ENCODE assay signal across 24 cellular contexts in the genomic region with DNA sequence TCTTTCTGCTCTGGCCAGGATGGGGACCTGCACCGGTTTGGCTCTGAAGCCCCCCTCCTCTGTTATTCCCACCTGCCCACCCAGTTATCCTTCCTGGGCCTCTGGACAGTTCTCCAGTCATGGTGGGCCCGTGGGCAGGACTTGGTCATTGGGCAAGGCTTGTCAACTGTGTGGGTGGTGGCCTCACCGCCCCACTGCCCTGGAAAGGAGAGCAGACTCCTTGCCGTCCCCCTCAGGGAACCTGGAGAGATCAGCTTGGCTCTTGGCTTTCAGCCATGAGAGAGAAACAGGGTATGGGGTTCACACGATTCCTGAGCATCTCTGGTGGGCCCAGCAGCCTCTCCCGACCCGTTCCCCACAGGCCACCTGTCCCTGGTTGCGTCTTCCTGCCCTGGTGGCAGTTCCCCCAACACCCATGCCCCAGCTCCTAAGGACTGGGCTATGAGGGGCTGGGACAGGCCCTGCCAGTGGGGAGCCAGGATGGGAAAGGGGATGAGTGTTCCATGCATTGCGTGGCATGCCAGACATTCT.
DNase-seq lines count a peak whose midpoint lies in the region; ATAC-seq, FAIRE-seq and TF ChIP-seq lines count a peak whose summit lies in the region.
"Had no signal": no experiment of that assay in that cellular context is flagged by ENCODE, and none has a peak within 500 bp of the region (broad histone marks: within the 10 kb centered on the region; RNA-seq: fewer than 3 reads in every experiment).

No MANE protein-coding gene starts in this region.

- TF ChIP-seq EP300 in HepG2 (IDR thresholded peaks at IDR 0.05; ENCODE audit: low read depth in 2 of 2, low read length in 2 of 2) (no peak), HepG2 (CRISPR knock-in tag; IDR thresholded peaks at IDR 0.05; ENCODE audit: borderline replicate concordance) (no peak)

- in situ Hi-C loops in HepG2 (cut with HindIII; ENCODE audit: extremely low pct_ligation_motif_present, low pct_unique_long_range_greater_than_20kb), result no loop called here

- H3K27ac Mint-ChIP-seq in endodermal cell, result no peak overlapping the region
- H3K27ac Mint-ChIP-seq: activated B cell treated with CpG ODN at 0.5 μM for 24 hours; CD8-positive, alpha-beta T cell; naive B cell; stimulated activated effector memory CD8-positive, alpha-beta T cell treated with anti-CD3 and anti-CD28 coated beads, Interleukin-12 subunit alpha, Interleukin-12 subunit beta, amount 100 ng/mL, for 72 hours had no signal

- peak in 2 of 3 donors; percentile 22 to 40 for DNase-seq in right lobe of liver
- DNase-seq in HepG2 (ENCODE audit: low spot score), result no peak
- DNase-seq in endodermal cell, result peak; percentile 38
- peak; percentile 64 for DNase-seq in mesenteric fat pad (ENCODE audit: low spot score)
- DNase-seq in upper lobe of right lung, result peak; percentile 36
- DNase-seq in small intestine, result no peak
- no peak for DNase-seq in thyroid gland
- DNase-seq: activated B cell treated with CpG ODN at 0.5 μM for 24 hours; activated CD4-positive, alpha-beta T cell treated with anti-CD3 and anti-CD28 coated beads, Interleukin-2, amount 50 U/mL, for 4 hours; activated CD8-positive, alpha-beta memory T cell treated with anti-CD3 and anti-CD28 coated beads, Interleukin-2, amount 50 U/mL, for 48 hours; activated gamma-delta T cell; amniotic stem cell; CD8-positive, alpha-beta T cell; HCEC 1CT; naive B cell; stimulated activated CD4-positive, alpha-beta T cell treated with anti-CD3 and anti-CD28 coated beads, Interleukin-1b, Interleukin-23, amount 100 ng/mL, for 48 hours; T1000 had no signal

- intact Hi-C loops in right lobe of liver (cut with DNase I) (no loop called here), HepG2 (cut with micrococcal nuclease; ENCODE audit: unreplicated experiment) (no loop called here), upper lobe of right lung (cut with DNase I) (no loop called here), thyroid gland (cut with DNase I) (no loop called here)

- H3K27me3 ChIP-seq in right lobe of liver, result no peaks in the 10 kb centered on the region
- peaks cover 3 to 29% of the 10 kb centered on the region in 2 experiments; a peak in 4 of 5 replicates for H3K27me3 ChIP-seq in HepG2 (ENCODE audit: control insufficient read depth in 1 of 2, insufficient read depth in 2 of 2, low read length in 2 of 2)
- H3K27me3 ChIP-seq in endodermal cell (ENCODE audit: control insufficient read depth, insufficient read depth, low read length, poor library complexity, severe bottlenecking), result no peaks in the 10 kb centered on the region
- no peaks in the 10 kb centered on the region for H3K27me3 ChIP-seq in upper lobe of right lung
- no peaks in the 10 kb centered on the region for H3K27me3 ChIP-seq in small intestine (ENCODE audit: control insufficient read depth in 2 of 2, insufficient read depth in 2 of 2, low read length in 2 of 2)
- no peaks in the 10 kb centered on the region for H3K27me3 ChIP-seq in thyroid gland
- H3K27me3 ChIP-seq: cardiac muscle cell, ovary had no signal

- TF ChIP-seq RAD21 in HepG2 (CRISPR knock-in tag; IDR thresholded peaks at IDR 0.05), result no peak

- no peaks in the 10 kb centered on the region for H3K27me3 Mint-ChIP-seq in endodermal cell (ENCODE audit: insufficient read depth)
- H3K27me3 Mint-ChIP-seq: activated B cell treated with CpG ODN at 0.5 μM for 24 hours had no signal

- no peaks in the 10 kb centered on the region for H3K79me2 ChIP-seq in HepG2 (ENCODE audit: insufficient read depth, low read length)

- H3K36me3 Mint-ChIP-seq in endodermal cell (ENCODE audit: low read depth), result no peaks in the 10 kb centered on the region
- H3K36me3 Mint-ChIP-seq: CD8-positive, alpha-beta T cell; naive B cell; stimulated activated effector memory CD8-positive, alpha-beta T cell treated with anti-CD3 and anti-CD28 coated beads, Interleukin-12 subunit alpha, Interleukin-12 subunit beta, amount 100 ng/mL, for 72 hours had no signal

- H3K36me3 ChIP-seq in right lobe of liver (no peaks in the 10 kb centered on the region), HepG2 (replicated peaks in 1 of 2; ENCODE audit: control insufficient read depth in 1 of 2, insufficient read depth in 2 of 2, low read length in 2 of 2) (no peaks in the 10 kb centered on the region), endodermal cell (ENCODE audit: control insufficient read depth, insufficient read depth, low read length) (no peaks in the 10 kb centered on the region), upper lobe of right lung (no peaks in the 10 kb centered on the region), small intestine (ENCODE audit: control insufficient read depth in 2 of 2, insufficient read depth in 2 of 2, low read length in 2 of 2) (no peaks in the 10 kb centered on the region), thyroid gland (no peaks in the 10 kb centered on the region)
- H3K36me3 ChIP-seq: cardiac muscle cell, ovary had no signal

- no peak for ATAC-seq in right lobe of liver
- ATAC-seq in HepG2, result no peak
- ATAC-seq in upper lobe of right lung, result no peak
- no peak for ATAC-seq in HG02571 (IDR thresholded peaks at IDR 0.05; ENCODE audit: unreplicated experiment)
- ATAC-seq: CD8-positive, alpha-beta T cell; stimulated activated effector memory CD8-positive, alpha-beta T cell treated with anti-CD3 and anti-CD28 coated beads, Interleukin-12 subunit alpha, Interleukin-12 subunit beta, amount 100 ng/mL, for 72 hours had no signal

- TF ChIP-seq CTCF in right lobe of liver (IDR thresholded peaks at IDR 0.05) (no peak), HepG2 (CRISPR knock-in tag; IDR thresholded peaks at IDR 0.05) (no peak), endodermal cell (conservative IDR thresholded peaks at IDR 0.05) (no peak), upper lobe of right lung (IDR thresholded peaks at IDR 0.05) (no peak), thyroid gland (IDR thresholded peaks at IDR 0.05) (no peak)

- no peak overlapping the region for H3K4me2 ChIP-seq in HepG2 (ENCODE audit: low read depth, low read length)
- H3K4me2 ChIP-seq: KMS-11 had no signal

- no peaks in the 10 kb centered on the region for H4K20me1 ChIP-seq in HepG2 (ENCODE audit: insufficient read depth, low read length)

- H3K4me3 ChIP-seq in right lobe of liver (no peak overlapping the region), HepG2 (replicated peaks in 1 of 3; ENCODE audit: insufficient read depth in 1 of 3, low read depth in 2 of 3, low read length in 3 of 3) (no peak overlapping the region), endodermal cell (ENCODE audit: low read length) (no peak overlapping the region), upper lobe of right lung (no peak overlapping the region), small intestine (ENCODE audit: low read depth in 1 of 2, low read length in 2 of 2) (no peak overlapping the region), thyroid gland (replicated peaks in 1 of 3) (no peak overlapping the region)
- H3K4me3 ChIP-seq: cardiac muscle cell, ovary had no signal

- H3K9me3 ChIP-seq in right lobe of liver, result no peaks in the 10 kb centered on the region
- no peaks in the 10 kb centered on the region for H3K9me3 ChIP-seq in HepG2 (ENCODE audit: low read length)
- no peaks in the 10 kb centered on the region for H3K9me3 ChIP-seq in endodermal cell (ENCODE audit: control insufficient read depth, low read length)
- H3K9me3 ChIP-seq in upper lobe of right lung, result no peaks in the 10 kb centered on the region
- no peaks in the 10 kb centered on the region for H3K9me3 ChIP-seq in small intestine (ENCODE audit: control insufficient read depth, low read depth)
- H3K9me3 ChIP-seq in thyroid gland, result no peaks in the 10 kb centered on the region
- H3K9me3 ChIP-seq: ovary had no signal

- WGBS in right lobe of liver (ENCODE audit: insufficient coverage, low coverage, low lambda C conversion rate, missing lambda C conversion rate), result 90% methylated on average over 2 of the region's 9 CpGs
- 57% methylated on average over 2 of the region's 9 CpGs for WGBS in HepG2 (ENCODE audit: low lambda C conversion rate)
- 93% methylated on average over 3 to 9 of the region's 9 CpGs for WGBS in endodermal cell (ENCODE audit: insufficient coverage in 1 of 2, insufficient read length in 1 of 2), 2 experiments
- 87 to 92% (median 87%) methylated on average over 9 of the region's 9 CpGs for WGBS in small intestine, 3 donors
- 86 to 87% methylated on average over 8 to 9 of the region's 9 CpGs for WGBS in thyroid gland, 2 donors

- CTCF ChIA-PET in HepG2 (lab: Yijun Ruan, JAX; ENCODE audit: low intra/inter-chr PET ratio, low total read pairs), result no interaction called here

- H3K4me3 Mint-ChIP-seq in endodermal cell, result no peak overlapping the region
- H3K4me3 Mint-ChIP-seq: activated B cell treated with CpG ODN at 0.5 μM for 24 hours; CD8-positive, alpha-beta T cell; naive B cell; stimulated activated effector memory CD8-positive, alpha-beta T cell treated with anti-CD3 and anti-CD28 coated beads, Interleukin-12 subunit alpha, Interleukin-12 subunit beta, amount 100 ng/mL, for 72 hours had no signal

- TF ChIP-seq POLR2A in right lobe of liver (IDR thresholded peaks at IDR 0.05), result no peak
- no peak for TF ChIP-seq POLR2A in HepG2 (IDR thresholded peaks at IDR 0.05; ENCODE audit: insufficient read depth in 1 of 2, low read depth in 2 of 2, low read length in 2 of 2)
- TF ChIP-seq POLR2A in thyroid gland (IDR thresholded peaks at IDR 0.05), result no peak

- H3K9me3 Mint-ChIP-seq in endodermal cell, result no peaks in the 10 kb centered on the region
- H3K9me3 Mint-ChIP-seq: activated B cell treated with CpG ODN at 0.5 μM for 24 hours; CD8-positive, alpha-beta T cell; naive B cell; stimulated activated effector memory CD8-positive, alpha-beta T cell treated with anti-CD3 and anti-CD28 coated beads, Interleukin-12 subunit alpha, Interleukin-12 subunit beta, amount 100 ng/mL, for 72 hours had no signal

- H3K4me1 Mint-ChIP-seq in endodermal cell, result peaks cover 26% of the 10 kb centered on the region
- H3K4me1 Mint-ChIP-seq: activated B cell treated with CpG ODN at 0.5 μM for 24 hours; stimulated activated effector memory CD8-positive, alpha-beta T cell treated with anti-CD3 and anti-CD28 coated beads, Interleukin-12 subunit alpha, Interleukin-12 subunit beta, amount 100 ng/mL, for 72 hours had no signal

- no TSS peak for BruUV-seq in HepG2 (replicated peaks; lab: Mats Ljungman, UMichigan)

- FAIRE-seq in HepG2 (lab: Jason Lieb, UNC) (no peak), small intestine (lab: Jason Lieb, UNC) (no peak)
- FAIRE-seq: G401.6 had no signal

- H3K9ac ChIP-seq in HepG2 (ENCODE audit: insufficient read depth, low read depth, low read length), result no peak overlapping the region
- H3K9ac ChIP-seq in endodermal cell (ENCODE audit: extremely low read depth, low read length, poor library complexity, severe bottlenecking), result no peak overlapping the region
- H3K9ac ChIP-seq: KMS-11 had no signal

- H3K4me1 ChIP-seq in right lobe of liver, result peaks cover 0 to 2% (median 0%) of the 10 kb centered on the region in 4 donors
- H3K4me1 ChIP-seq in HepG2 (ENCODE audit: insufficient read depth, low read length), result peaks cover 34% of the 10 kb centered on the region
- peaks cover 14% of the 10 kb centered on the region for H3K4me1 ChIP-seq in endodermal cell (ENCODE audit: control insufficient read depth, insufficient read depth, low read length)
- no peaks in the 10 kb centered on the region for H3K4me1 ChIP-seq in upper lobe of right lung
- H3K4me1 ChIP-seq in small intestine (ENCODE audit: control insufficient read depth in 2 of 2, insufficient read depth in 1 of 2, low read depth in 1 of 2, low read length in 1 of 2), result no peaks in the 10 kb centered on the region
- H3K4me1 ChIP-seq in thyroid gland, result no peaks in the 10 kb centered on the region

- POLR2A ChIA-PET in HepG2 (lab: Yijun Ruan, JAX), result no interaction called here

- H3K27ac ChIP-seq in right lobe of liver, result no peak overlapping the region
- H3K27ac ChIP-seq in HepG2 (ENCODE audit: extremely low read length, insufficient read depth, low read length), result no peak overlapping the region
- H3K27ac ChIP-seq in endodermal cell (ENCODE audit: low read depth, low read length), result no peak overlapping the region
- H3K27ac ChIP-seq in upper lobe of right lung, result no peak overlapping the region
- H3K27ac ChIP-seq in small intestine (ENCODE audit: low read depth in 1 of 2, low read length in 1 of 2), result no peak overlapping the region
- no peak overlapping the region for H3K27ac ChIP-seq in thyroid gland
- H3K27ac ChIP-seq: cardiac muscle cell, epithelial cell of prostate, KMS-11, ovary had no signal

- H2AFZ ChIP-seq in HepG2 (ENCODE audit: low read length), result no peak overlapping the region

Comparison
In these comparisons a context has a peak if more than half of its experiments do, and no peak if none do; other contexts are left out.
1. DNase-seq: peak in right lobe of liver (2 of 3), endodermal cell (single experiment), mesenteric fat pad (single experiment) and upper lobe of right lung (single experiment); none in HepG2 (single experiment), small intestine (single experiment) and thyroid gland (0 of 2).